ENCODE assay signal across 8 cellular contexts in genomic region chr19:4867534-4868285, GRCh38. TPM values are rescaled to one million over a fixed set of nuclear protein-coding genes. Genes with fewer than 3 reads are reported as not detected.
DNase-seq lines count a peak whose midpoint lies in the region; ATAC-seq and TF ChIP-seq lines count a peak whose summit lies in the region.

Gene PLIN3, minus strand, starts transcription at chr19:4867667. Its CDS starts 6,273 bp downstream, at chr19:4861394.

- H3K4me1 ChIP-seq in Panc1 (ENCODE audit: control insufficient read depth, insufficient read depth, low read length) (peaks cover 14% of the 10 kb centered on the region), esophagus (ENCODE audit: control insufficient read depth in 2 of 2, insufficient read depth in 2 of 2, low read length in 1 of 2) (peaks cover 4 to 11% of the 10 kb centered on the region in 2 donors), muscle layer of colon (ENCODE audit: insufficient read depth, low read length) (peaks cover 12% of the 10 kb centered on the region)

- POLR2A ChIA-PET in Panc1 (lab: Charles Lee): interaction anchor here (0.5 to 0.6 kb wide), 2 partner anchors 201 to 534 kb away, joined by 8 to 9 read pairs; no protein-coding TSS in a partner anchor

- in situ Hi-C loops in Panc1 (cut with HindIII; ENCODE audit: low pct_unique_long_range_greater_than_20kb, low sequenced_read_pairs): no loop called here

- intact Hi-C loops in Panc1 (cut with micrococcal nuclease; ENCODE audit: unreplicated experiment): no loop called here

- peak; percentile 96 for DNase-seq in AG10803 (ENCODE audit: low read depth)
- DNase-seq in Panc1 (ENCODE audit: low read depth, low spot score): peak; percentile 76
- DNase-seq in activated T-cell treated with anti-CD3 and anti-CD28 coated beads, Interleukin-2, amount 50 U/mL, for 24 hours: peak; percentile 97
- DNase-seq in stimulated activated CD8-positive, alpha-beta memory T cell treated with anti-CD3 and anti-CD28 coated beads, Interleukin-4, amount 100 ng/mL, for 48 hours: peak; percentile 98

- peak; percentile 57 for ATAC-seq in GM18873 (IDR thresholded peaks at IDR 0.05; ENCODE audit: low FRiP score, unreplicated experiment)
- ATAC-seq in HG03354 (IDR thresholded peaks at IDR 0.05; ENCODE audit: poor library complexity, severe bottlenecking, unreplicated experiment): peak; percentile 76
- ATAC-seq in Panc1: peak; percentile 88

- H3K36me3 ChIP-seq in Panc1 (ENCODE audit: control insufficient read depth, insufficient read depth, low read length) (no peaks in the 10 kb centered on the region; the same call in 1 of the 2 replicates), esophagus (ENCODE audit: control insufficient read depth in 2 of 2, insufficient read depth in 2 of 2, low read length in 1 of 2) (peaks cover 0 to 5% of the 10 kb centered on the region in 2 donors), muscle layer of colon (ENCODE audit: insufficient read depth, low read length) (no peaks in the 10 kb centered on the region)

- no peaks in the 10 kb centered on the region for H3K27me3 ChIP-seq in Panc1 (ENCODE audit: control insufficient read depth, insufficient read depth, low read length)
- H3K27me3 ChIP-seq in esophagus (ENCODE audit: control insufficient read depth in 1 of 2, insufficient read depth in 2 of 2, low read length in 2 of 2): no peaks in the 10 kb centered on the region
- no peaks in the 10 kb centered on the region for H3K27me3 ChIP-seq in muscle layer of colon (ENCODE audit: control insufficient read depth in 1 of 2, insufficient read depth in 2 of 2, low read length in 2 of 2)

- H3K9ac ChIP-seq in muscle layer of colon (ENCODE audit: low read length): peak within 1 kb of the TSS; percentile 86

- peaks cover 27% of the 10 kb centered on the region for H3K4me1 Mint-ChIP-seq in activated T-cell treated with anti-CD3 and anti-CD28 coated beads, Interleukin-2, amount 50 U/mL, for 24 hours (ENCODE audit: low read depth)

- TF ChIP-seq CTCF in AG10803 (conservative IDR thresholded peaks at IDR 0.05; ENCODE audit: low read length) (no peak), Panc1 (IDR thresholded peaks at IDR 0.05) (no peak)

- H3K9me3 Mint-ChIP-seq in activated T-cell treated with anti-CD3 and anti-CD28 coated beads, Interleukin-2, amount 50 U/mL, for 24 hours: no peaks in the 10 kb centered on the region

- H3K4me3 ChIP-seq in AG10803 (ENCODE audit: low read length) (peak within 1 kb of the TSS; percentile 94), Panc1 (ENCODE audit: low read depth in 2 of 2, low read length in 2 of 2) (peak within 1 kb of the TSS; percentile 75 to 86), esophagus (ENCODE audit: low read depth in 1 of 2, low read length in 2 of 2) (peak within 1 kb of the TSS; percentile 69 to 95), muscle layer of colon (ENCODE audit: low read depth in 1 of 2, low read length in 2 of 2) (peak within 1 kb of the TSS; percentile 81 to 87)

- H3K36me3 Mint-ChIP-seq in activated T-cell treated with anti-CD3 and anti-CD28 coated beads, Interleukin-2, amount 50 U/mL, for 24 hours (ENCODE audit: low read depth): no peaks in the 10 kb centered on the region

- 3 to 4% methylated on average over 41 to 46 of the region's 46 CpGs for WGBS in esophagus, 2 donors

- peak within 1 kb of the TSS; percentile 88 for H3K27ac Mint-ChIP-seq in activated T-cell treated with anti-CD3 and anti-CD28 coated beads, Interleukin-2, amount 50 U/mL, for 24 hours

- no TSS peak for BruUV-seq in Panc1 (replicated peaks; lab: Mats Ljungman, UMichigan)

- peaks cover 3% of the 10 kb centered on the region for H3K27me3 Mint-ChIP-seq in activated T-cell treated with anti-CD3 and anti-CD28 coated beads, Interleukin-2, amount 50 U/mL, for 24 hours

- no peaks in the 10 kb centered on the region for H3K9me3 ChIP-seq in Panc1 (ENCODE audit: control insufficient read depth, insufficient read depth, low read depth, low read length)
- no peaks in the 10 kb centered on the region for H3K9me3 ChIP-seq in esophagus (ENCODE audit: control insufficient read depth in 2 of 2, insufficient read depth in 1 of 2, low read depth in 1 of 2, low read length in 1 of 2)
- no peaks in the 10 kb centered on the region for H3K9me3 ChIP-seq in muscle layer of colon (ENCODE audit: low read length)

- peak within 1 kb of the TSS; percentile 80 for H3K4me3 Mint-ChIP-seq in activated T-cell treated with anti-CD3 and anti-CD28 coated beads, Interleukin-2, amount 50 U/mL, for 24 hours

- CTCF ChIA-PET in Panc1 (lab: Charles Lee): interaction anchor here (0.6 to 1.7 kb wide), 4 partner anchors 16 to 596 kb away, joined by 4 to 5 read pairs (median 4); no protein-coding TSS in a partner anchor

- peak within 1 kb of the TSS; percentile 89 for H3K27ac ChIP-seq in Panc1 (ENCODE audit: low read length)
- H3K27ac ChIP-seq in esophagus (ENCODE audit: low read depth in 2 of 2, low read length in 1 of 2): peak within 1 kb of the TSS; percentile 93 to 97
- peak within 1 kb of the TSS; percentile 75 for H3K27ac ChIP-seq in muscle layer of colon (ENCODE audit: low read depth, low read length)

RNA-seq across cellular contexts. Expression of gene PLIN3, which starts in this region (rescaled TPM):
- 157 TPM for total RNA-seq in Panc1 (2021; ENCODE audit: unreplicated experiment)
- 198 TPM for polyA plus RNA-seq in Panc1 (2012; ENCODE audit: insufficient read length)
- 100 to 1,000 TPM in 1 of 2 donors, 10 to 100 TPM in 1; 96.5 to 142 TPM for polyA plus RNA-seq in esophagus

Comparison
In these comparisons a context has a peak if more than half of its experiments do, and no peak if none do; other contexts are left out.
1. Peak in every context shown above with its lines: DNase-seq, ATAC-seq, H3K4me3 ChIP-seq and H3K27ac ChIP-seq.